Comparison of ENCODE assay signal across 1 cellular context in genomic region chr6:32895006-32895345, GRCh38.
TF ChIP-seq lines count a peak whose summit lies in the region.

No MANE protein-coding gene starts in this region.

TF ChIP-seq in HepG2, 621 proteins besides CTCF, POLR2A, EP300 and RAD21 (continued from another document and continues in another):
- no peak for TF ChIP-seq HBP1 (CRISPR knock-in tag; IDR thresholded peaks at IDR 0.05; ENCODE audit: low read depth)
- TF ChIP-seq SIX1 (CRISPR knock-in tag; IDR thresholded peaks at IDR 0.05; ENCODE audit: borderline replicate concordance): no peak
- TF ChIP-seq TRIM24 (CRISPR knock-in tag; IDR thresholded peaks at IDR 0.05): no peak
- TF ChIP-seq BATF2 (CRISPR knock-in tag; IDR thresholded peaks at IDR 0.05): no peak
- TF ChIP-seq HNRNPUL1 (IDR thresholded peaks at IDR 0.05; ENCODE audit: low read depth, low read length): no peak
- no peak for TF ChIP-seq ZNF503 (CRISPR knock-in tag; IDR thresholded peaks at IDR 0.05)
- TF ChIP-seq ZNF292 (CRISPR knock-in tag; IDR thresholded peaks at IDR 0.05; ENCODE audit: borderline replicate concordance, low read depth): no peak
- no peak for TF ChIP-seq SP5 (CRISPR knock-in tag; IDR thresholded peaks at IDR 0.05; ENCODE audit: borderline replicate concordance, low read depth)
- TF ChIP-seq ZMYM3 (CRISPR knock-in tag; IDR thresholded peaks at IDR 0.05): no peak
- no peak for TF ChIP-seq PLSCR1 (CRISPR knock-in tag; IDR thresholded peaks at IDR 0.05; ENCODE audit: borderline replicate concordance)
- no peak for TF ChIP-seq ZBTB39 (CRISPR knock-in tag; IDR thresholded peaks at IDR 0.05)
- no peak for TF ChIP-seq AGO1 (IDR thresholded peaks at IDR 0.05; ENCODE audit: low read depth, low read length, poor library complexity, severe bottlenecking)
- no peak for TF ChIP-seq RFX1 (IDR thresholded peaks at IDR 0.05)
- no peak for TF ChIP-seq JDP2 (CRISPR knock-in tag; IDR thresholded peaks at IDR 0.05; ENCODE audit: borderline replicate concordance)
- TF ChIP-seq YY1 (IDR thresholded peaks at IDR 0.05; ENCODE audit: insufficient read depth, insufficient replicate concordance, low read depth, low read length): no peak
- no peak for TF ChIP-seq ZC3H4 (CRISPR knock-in tag; IDR thresholded peaks at IDR 0.05; ENCODE audit: borderline replicate concordance)
- TF ChIP-seq ZNF83 (CRISPR knock-in tag; IDR thresholded peaks at IDR 0.05; ENCODE audit: borderline replicate concordance): peak; percentile 0; the same call in 1 of the 2 replicates
- no peak for TF ChIP-seq DZIP1 (CRISPR knock-in tag; IDR thresholded peaks at IDR 0.05)
- TF ChIP-seq EHMT2 (IDR thresholded peaks at IDR 0.05; ENCODE audit: borderline replicate concordance, low read depth, low read length): no peak
- TF ChIP-seq ZNF558 (CRISPR knock-in tag; IDR thresholded peaks at IDR 0.05; ENCODE audit: borderline replicate concordance): no peak
- no peak for TF ChIP-seq ZNF430 (CRISPR knock-in tag; IDR thresholded peaks at IDR 0.05)
- no peak for TF ChIP-seq MLXIP (CRISPR knock-in tag; IDR thresholded peaks at IDR 0.05; ENCODE audit: borderline replicate concordance)
- no peak for TF ChIP-seq REL (CRISPR knock-in tag; conservative IDR thresholded peaks at IDR 0.05)
- no peak for TF ChIP-seq ZNF513 (CRISPR knock-in tag; conservative IDR thresholded peaks at IDR 0.05)
- 0 out of 2 replicates have a peak, but pooled peaks have one; percentile 4 for TF ChIP-seq ZNF839 (CRISPR knock-in tag; IDR thresholded peaks at IDR 0.05; ENCODE audit: borderline replicate concordance)
- no peak for TF ChIP-seq GABPB1 (CRISPR knock-in tag; IDR thresholded peaks at IDR 0.05)
- TF ChIP-seq GLMP (CRISPR knock-in tag; IDR thresholded peaks at IDR 0.05; ENCODE audit: borderline replicate concordance): no peak
- no peak for TF ChIP-seq BHLHE40 (IDR thresholded peaks at IDR 0.05; ENCODE audit: low read length)
- no peak; the same call in 1 of the 2 replicates for TF ChIP-seq AHR (CRISPR knock-in tag; IDR thresholded peaks at IDR 0.05)
- no peak for TF ChIP-seq AFF4 (CRISPR knock-in tag; IDR thresholded peaks at IDR 0.05)
- no peak for TF ChIP-seq ZNF263 (CRISPR knock-in tag; IDR thresholded peaks at IDR 0.05)
- no peak; the same call in 1 of the 2 replicates for TF ChIP-seq RELA (CRISPR knock-in tag; IDR thresholded peaks at IDR 0.05)
- peak; percentile 61; the same call in 1 of the 2 replicates for TF ChIP-seq ZFP41 (CRISPR knock-in tag; IDR thresholded peaks at IDR 0.05; ENCODE audit: borderline replicate concordance)
- no peak for TF ChIP-seq SPEN (CRISPR knock-in tag; IDR thresholded peaks at IDR 0.05; ENCODE audit: low read depth)
- no peak for TF ChIP-seq ZNF552 (CRISPR knock-in tag; IDR thresholded peaks at IDR 0.05; ENCODE audit: borderline replicate concordance)
- no peak for TF ChIP-seq SOX13 (IDR thresholded peaks at IDR 0.05)
- no peak for TF ChIP-seq SOX13 (CRISPR knock-in tag; conservative IDR thresholded peaks at IDR 0.05 in 1 of 2, IDR thresholded peaks at IDR 0.05 in 1 of 2)
- TF ChIP-seq ZFP36L1 (CRISPR knock-in tag; IDR thresholded peaks at IDR 0.05): no peak
- TF ChIP-seq REXO4 (CRISPR knock-in tag; IDR thresholded peaks at IDR 0.05; ENCODE audit: borderline replicate concordance): no peak; the same call in 1 of the 2 replicates
- no peak for TF ChIP-seq ZNF691 (CRISPR knock-in tag; IDR thresholded peaks at IDR 0.05; ENCODE audit: borderline replicate concordance, low read depth)
- TF ChIP-seq BCL6 (CRISPR knock-in tag; IDR thresholded peaks at IDR 0.05): no peak
